ENCODE assay signal across 8 cellular contexts in genomic region chr1:28914228-28915035, GRCh38. TPM values are rescaled to one million over a fixed set of nuclear protein-coding genes. Genes with fewer than 3 reads are reported as not detected.
DNase-seq lines count a peak whose midpoint lies in the region; ATAC-seq and TF ChIP-seq lines count a peak whose summit lies in the region.

EPB41 (plus strand) TSS chr1:28914569; CDS start chr1:28987438, 72,869 bp downstream.

- no peak for TF ChIP-seq CTCF in left lung (IDR thresholded peaks at IDR 0.05)

- peak; percentile 89 for ATAC-seq in GM19328 (IDR thresholded peaks at IDR 0.05; ENCODE audit: unreplicated experiment)
- peak; percentile 64 for ATAC-seq in HG03520 (IDR thresholded peaks at IDR 0.05; ENCODE audit: unreplicated experiment)
- ATAC-seq in left lung, result peak; percentile 99

- peaks cover 0 to 7% of the 10 kb centered on the region in 2 donors for H3K36me3 ChIP-seq in left lung

- peaks cover 11 to 20% of the 10 kb centered on the region in 2 donors for H3K4me1 ChIP-seq in left lung

- peak within 1 kb of the TSS; percentile 71 to 77 for H3K4me3 ChIP-seq in left lung

- H3K27ac ChIP-seq in left lung, result peak within 1 kb of the TSS in 1 of 2 donors; percentile 60

- H3K27me3 Mint-ChIP-seq in activated CD4-positive, alpha-beta T cell treated with anti-CD3 and anti-CD28 coated beads, Interleukin-2, amount 10 ng/mL, durations not matched to agents 7 days and 5 days, result no peaks in the 10 kb centered on the region

- peak within 1 kb of the TSS; percentile 98 for H3K27ac Mint-ChIP-seq in activated CD4-positive, alpha-beta T cell treated with anti-CD3 and anti-CD28 coated beads, Interleukin-2, amount 10 ng/mL, durations not matched to agents 7 days and 5 days

- POLR2A ChIA-PET in activated CD4-positive, alpha-beta T cell treated with anti-CD3 and anti-CD28 coated beads, Interleukin-2, amount 10 ng/mL, durations not matched to agents 7 days and 5 days (lab: Charles Lee), result interaction anchor here (0.7 to 1.2 kb wide), 5 partner anchors 12 to 1952 kb away, joined by 3 to 5 read pairs (median 3); partner anchors contain the start of gene TAF12

- H3K9me3 ChIP-seq in left lung, result no peaks in the 10 kb centered on the region

- DNase-seq in Ammon's horn (ENCODE audit: low spot score), result peak; percentile 91
- DNase-seq in NCI-H526 treated with DMSO at 0.1 percent for 48 hours (lab: John Stamatoyannopoulos, UW), result peak; percentile 96
- peak; percentile 94 for DNase-seq in activated CD4-positive, alpha-beta T cell treated with anti-CD3 and anti-CD28 coated beads, Interleukin-2, amount 10 ng/mL, durations not matched to agents 7 days and 5 days
- DNase-seq in dedifferentiated amniotic fluid mesenchymal stem cell (ENCODE audit: extremely low spot score), result peak; percentile 84
- peak; percentile 92 to 96 for DNase-seq in left lung
- DNase-seq in stimulated activated CD4-positive, alpha-beta T cell treated with anti-CD3 and anti-CD28 coated beads, Interleukin-2, amount 100 ng/mL, for 24 hours, result peak; percentile 92 to 95

- peak within 1 kb of the TSS; percentile 96 for H3K4me3 Mint-ChIP-seq in activated CD4-positive, alpha-beta T cell treated with anti-CD3 and anti-CD28 coated beads, Interleukin-2, amount 10 ng/mL, durations not matched to agents 7 days and 5 days

- intact Hi-C loops in left lung (cut with DNase I), result no loop called here

- no peaks in the 10 kb centered on the region for H3K27me3 ChIP-seq in left lung

- no peaks in the 10 kb centered on the region for H3K9me3 Mint-ChIP-seq in activated CD4-positive, alpha-beta T cell treated with anti-CD3 and anti-CD28 coated beads, Interleukin-2, amount 10 ng/mL, durations not matched to agents 7 days and 5 days

- peaks cover 30% of the 10 kb centered on the region for H3K36me3 Mint-ChIP-seq in activated CD4-positive, alpha-beta T cell treated with anti-CD3 and anti-CD28 coated beads, Interleukin-2, amount 10 ng/mL, durations not matched to agents 7 days and 5 days (ENCODE audit: low read depth)

- peaks cover 46% of the 10 kb centered on the region for H3K4me1 Mint-ChIP-seq in activated CD4-positive, alpha-beta T cell treated with anti-CD3 and anti-CD28 coated beads, Interleukin-2, amount 10 ng/mL, durations not matched to agents 7 days and 5 days

- CTCF ChIA-PET in activated CD4-positive, alpha-beta T cell treated with anti-CD3 and anti-CD28 coated beads, Interleukin-2, amount 10 ng/mL, durations not matched to agents 7 days and 5 days (lab: Charles Lee), result interaction anchor here (1.0 to 2.1 kb wide), 7 partner anchors 12 to 178 kb away, joined by 3 to 7 read pairs (median 4); partner anchors contain the start of gene YTHDF2

RNA-seq across cellular contexts. Expression of gene EPB41, which starts in this region (rescaled TPM):
- total RNA-seq in activated CD4-positive, alpha-beta T cell treated with anti-CD3 and anti-CD28 coated beads, Interleukin-2, amount 10 ng/mL, durations not matched to agents 7 days and 5 days, result 100 to 1,000 TPM; 163 to 198 TPM
- total RNA-seq in left lung, result 10 to 100 TPM; 51.2 to 56.1 TPM
